ENCODE assay signal across 21 cellular contexts in genomic region chr14:104898195-104898558, GRCh38. TPM values are rescaled to one million over a fixed set of nuclear protein-coding genes. Genes with fewer than 3 reads are reported as not detected.
"Had no signal": no experiment of that assay in that cellular context is flagged by ENCODE, and none has a peak within 500 bp of the region (broad histone marks: within the 10 kb centered on the region; RNA-seq: fewer than 3 reads in every experiment).

No MANE protein-coding gene starts in this region.

- H2AFZ ChIP-seq: hepatocyte had no signal

- H3K27me3 ChIP-seq: esophagus squamous epithelium, gastroesophageal sphincter, hepatocyte, right lobe of liver, suprapubic skin, thyroid gland had no signal

- ATAC-seq: effector memory CD8-positive, alpha-beta T cell; gastroesophageal sphincter; left colon; left ventricle myocardium superior; psoas muscle; right lobe of liver; stimulated activated effector memory CD8-positive, alpha-beta T cell treated with anti-CD3 and anti-CD28 coated beads, Interleukin-12 subunit alpha, Interleukin-12 subunit beta, amount 100 ng/mL, for 72 hours; stimulated activated naive CD8-positive, alpha-beta T cell treated with anti-CD3 and anti-CD28 coated beads, Interleukin-15, Interleukin-2, amounts not matched to agents 100 U/mL and 50 U/mL, for 24 hours had no signal

- H3K27ac ChIP-seq: esophagus squamous epithelium, gastroesophageal sphincter, hepatocyte, psoas muscle, right lobe of liver, suprapubic skin, thyroid gland had no signal

- H3K4me3 ChIP-seq: esophagus squamous epithelium, gastroesophageal sphincter, hepatocyte, lung, psoas muscle, right lobe of liver, suprapubic skin, thyroid gland had no signal

- H3K36me3 ChIP-seq: right lobe of liver, thyroid gland had no signal

- H3K4me2 ChIP-seq: hepatocyte had no signal

- H3K79me2 ChIP-seq: hepatocyte had no signal

- DNase-seq: effector memory CD8-positive, alpha-beta T cell; esophagus squamous epithelium; foreskin fibroblast; left colon; mesendoderm; naive B cell; retina; stimulated activated CD4-positive, alpha-beta T cell treated with anti-CD3 and anti-CD28 coated beads, Interleukin-4, amount 100 ng/mL, for 1 hour; stimulated activated CD8-positive, alpha-beta memory T cell treated with anti-CD3 and anti-CD28 coated beads, Interleukin-4, amount 100 ng/mL, for 48 hours; stimulated activated naive CD8-positive, alpha-beta T cell treated with anti-CD3 and anti-CD28 coated beads, Interleukin-15, Interleukin-2, amounts not matched to agents 100 U/mL and 50 U/mL, for 24 hours; thyroid gland had no signal

- FAIRE-seq: urothelium cell line had no signal

- H3K4me1 ChIP-seq: psoas muscle had no signal

- H3K9me3 ChIP-seq: esophagus squamous epithelium, gastroesophageal sphincter, psoas muscle, right lobe of liver, suprapubic skin, thyroid gland had no signal

RNA-seq across cellular contexts. Expression of gene PLD4, which starts 26.5 kb away (rescaled TPM):
- total RNA-seq: epithelial cell of proximal tubule, hepatocyte had no signal
- polyA plus RNA-seq: psoas muscle had no signal
